9 cellular contexts compared by ENCODE assay signal in genomic region chr11:122099345-122100045, GRCh38. TPM values are rescaled to one million over a fixed set of nuclear protein-coding genes. Genes with fewer than 3 reads are reported as not detected.
DNase-seq lines count a peak whose midpoint lies in the region; ATAC-seq, FAIRE-seq and TF ChIP-seq lines count a peak whose summit lies in the region.
"Had no signal": no experiment of that assay in that cellular context is flagged by ENCODE, and none has a peak within 500 bp of the region (broad histone marks: within the 10 kb centered on the region; RNA-seq: fewer than 3 reads in every experiment).

No MANE protein-coding gene starts in this region.

- H3K79me2 ChIP-seq in keratinocyte (ENCODE audit: control insufficient read depth, insufficient read depth, low read length): peaks cover 56% of the 10 kb centered on the region

- no peaks in the 10 kb centered on the region for H4K20me1 ChIP-seq in keratinocyte (ENCODE audit: control insufficient read depth, extremely low read depth, insufficient read depth, low read length)

- DNase-seq in HFF-Myc (ENCODE audit: extremely low read depth, low read depth): no peak
- peak; percentile 40 for DNase-seq in bronchial epithelial cell (ENCODE audit: low read depth)
- DNase-seq in keratinocyte (ENCODE audit: low read depth, low spot score): no peak
- no peak for DNase-seq in stomach
- DNase-seq in NCI-H226: no peak
- DNase-seq in MV-4-11 (lab: John Stamatoyannopoulos, UW): no peak
- DNase-seq in HK-2 (ENCODE audit: unreplicated experiment): no peak
- DNase-seq: T-helper 9 cell had no signal

- H3K4me1 ChIP-seq in keratinocyte (ENCODE audit: control insufficient read depth, extremely low read depth, insufficient read depth, low read length) (peaks cover 70% of the 10 kb centered on the region), stomach (peaks cover 0 to 12% (median 4%) of the 10 kb centered on the region in 4 donors)

- no peaks in the 10 kb centered on the region for H3K9me1 ChIP-seq in keratinocyte (ENCODE audit: control insufficient read depth, extremely low read depth, insufficient read depth, low read length)

- FAIRE-seq in bronchial epithelial cell (lab: Jason Lieb, UNC) (no peak), keratinocyte (lab: Jason Lieb, UNC) (peak; percentile 39)

- H3K27ac ChIP-seq in keratinocyte (ENCODE audit: control insufficient read depth, insufficient read depth, low read length): peak overlapping the region; percentile 67
- H3K27ac ChIP-seq in stomach: peak overlapping the region in 4 of 5 donors; percentile 71 to 88 (median 76)

- H3K36me3 ChIP-seq in bronchial epithelial cell (ENCODE audit: control insufficient read depth, insufficient read depth, low read length) (no peaks in the 10 kb centered on the region), keratinocyte (ENCODE audit: control insufficient read depth in 2 of 2, extremely low read depth in 1 of 2, insufficient read depth in 2 of 2, low read length in 2 of 2) (peaks cover 1 to 3% of the 10 kb centered on the region in 2 experiments), stomach (no peaks in the 10 kb centered on the region)

- H3K27me3 ChIP-seq in bronchial epithelial cell (ENCODE audit: control insufficient read depth, insufficient read depth, low read length) (no peaks in the 10 kb centered on the region), keratinocyte (ENCODE audit: control insufficient read depth, extremely low read depth, insufficient read depth, low read length) (no peaks in the 10 kb centered on the region), stomach (peaks cover 0 to 53% (median 12%) of the 10 kb centered on the region in 3 donors)

- TF ChIP-seq CTCF in HFF-Myc (IDR thresholded peaks at IDR 0.05; ENCODE audit: low read depth, low read length, missing control alignments): no peak
- TF ChIP-seq CTCF in bronchial epithelial cell (IDR thresholded peaks at IDR 0.05; ENCODE audit: insufficient read depth, low read length, severe bottlenecking): no peak
- no peak for TF ChIP-seq CTCF in keratinocyte (optimal IDR thresholded peaks at IDR 0.05 in 1 of 3, IDR thresholded peaks at IDR 0.05 in 1 of 3, conservative IDR thresholded peaks at IDR 0.05 in 1 of 3; ENCODE audit: extremely low read depth in 1 of 3, insufficient read depth in 2 of 3, low read length in 3 of 3)
- no peak for TF ChIP-seq CTCF in stomach (IDR thresholded peaks at IDR 0.05)

- H3K9me3 ChIP-seq in keratinocyte (ENCODE audit: control insufficient read depth, low read depth, low read length): no peaks in the 10 kb centered on the region
- H3K9me3 ChIP-seq in stomach: no peaks in the 10 kb centered on the region

- TF ChIP-seq POLR2A in stomach (IDR thresholded peaks at IDR 0.05): no peak

- WGBS in stomach, 5 donors: 47 to 57% (median 53%) methylated on average over 13 of the region's 13 CpGs

- peak overlapping the region; percentile 7 for H2AFZ ChIP-seq in keratinocyte (ENCODE audit: control insufficient read depth, low read length)

- H3K4me3 ChIP-seq in HFF-Myc (replicated peaks; ENCODE audit: low read depth, low read length) (peak overlapping the region; percentile 59), bronchial epithelial cell (ENCODE audit: low read depth, low read length) (peak overlapping the region; percentile 42), keratinocyte (ENCODE audit: control insufficient read depth in 2 of 3, extremely low read depth in 1 of 3, insufficient read depth in 2 of 3, low read depth in 1 of 3, low read length in 3 of 3) (peak overlapping the region in 2 of 3 experiments; percentile 77 to 82), stomach (peak overlapping the region; percentile 45 to 49 (median 46))

- no peak for ATAC-seq in GM18520 (IDR thresholded peaks at IDR 0.05; ENCODE audit: unreplicated experiment)

- peak overlapping the region; percentile 77 for H3K4me2 ChIP-seq in keratinocyte (ENCODE audit: control insufficient read depth, extremely low read depth, insufficient read depth, low read depth, low read length)

- intact Hi-C loops in stomach (cut with DNase I; ENCODE audit: low total_unique reads): no loop called here

- H3K9ac ChIP-seq in keratinocyte (ENCODE audit: control insufficient read depth, extremely low read depth, insufficient read depth, low read length): peak overlapping the region; percentile 74

- dilution Hi-C loops in keratinocyte (cut with MboI; ENCODE audit: extremely low pct_ligation_motif_present, low sequenced_read_pairs): no loop called here

- TF ChIP-seq EP300 in stomach (IDR thresholded peaks at IDR 0.05): no peak

RNA-seq across cellular contexts. Expression of gene BLID, which starts 16.5 kb away (rescaled TPM):
- total RNA-seq in bronchial epithelial cell (not detected in 2 replicates), stomach (1 to 10 TPM in 1 of 5 donors, not detected in 4; 3.1 TPM)
- polyA plus RNA-seq in keratinocyte (0.18 TPM in 1 of 3 replicates, not detected in the others), stomach (not detected)
- not detected for polyA plus RNA-seq in keratinocyte (2011; ENCODE audit: low read depth)
- polyA plus RNA-seq in keratinocyte (2011; cell fraction: cytosol; rRNA removed): not detected in 2 replicates
- 0.49 and 0.75 TPM in 2 replicates for polyA plus RNA-seq in keratinocyte (2011; cell fraction: nucleus; rRNA removed)
- polyA plus RNA-seq in keratinocyte (2012; ENCODE audit: low replicate concordance): not detected in 2 replicates
- polyA minus RNA-seq in keratinocyte: 2.0 to 11.3 TPM in 2 of 3 replicates, not detected in the other
- not detected for polyA minus RNA-seq in keratinocyte (2011; cell fraction: cytosol; rRNA and poly(A)+ RNA removed)
- 5.9 and 9.7 TPM in 2 replicates for polyA minus RNA-seq in keratinocyte (2011; cell fraction: nucleus; rRNA and poly(A)+ RNA removed)
